In the genomic region with DNA sequence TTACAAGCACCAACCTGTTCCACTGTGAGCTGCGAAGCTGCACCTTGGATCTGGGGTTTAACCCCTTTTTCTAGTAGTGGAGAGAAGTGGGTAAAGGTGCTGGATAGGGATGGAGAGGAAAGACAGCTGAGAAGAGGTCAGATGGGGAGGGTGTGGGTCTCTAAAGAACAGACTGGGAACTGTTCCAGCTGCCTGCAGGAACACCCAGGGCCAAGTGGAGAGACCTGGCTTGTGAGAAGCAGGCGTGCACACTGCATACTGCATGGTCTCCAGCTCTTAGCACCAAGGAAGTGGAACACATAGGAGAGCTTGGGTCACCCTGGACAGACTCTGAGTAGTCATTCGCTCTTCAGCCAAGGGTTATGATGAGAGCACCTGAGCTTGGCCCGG, we compare ENCODE assay signal across 21 cellular contexts. TPM values are rescaled to one million over a fixed set of nuclear protein-coding genes. Genes with fewer than 3 reads are reported as not detected.
DNase-seq lines count a peak whose midpoint lies in the region; ATAC-seq, FAIRE-seq and TF ChIP-seq lines count a peak whose summit lies in the region.
"Had no signal": no experiment of that assay in that cellular context is flagged by ENCODE, and none has a peak within 500 bp of the region (broad histone marks: within the 10 kb centered on the region; RNA-seq: fewer than 3 reads in every experiment).

No MANE protein-coding gene starts in this region.

- DNase-seq in right cardiac atrium (peak in 2 of 3 donors; percentile 4 to 55), right atrium auricular region (ENCODE audit: low spot score) (no peak), HepG2 (ENCODE audit: low spot score) (no peak), upper lobe of right lung (no peak), NCI-H1105 (lab: John Stamatoyannopoulos, UW) (no peak)
- no peak for DNase-seq in activated CD4-positive, alpha-beta T cell treated with anti-CD3 and anti-CD28 coated beads, Interleukin-2, amount 10 ng/mL, durations not matched to agents 7 days and 5 days
- DNase-seq: effector CD4-positive, alpha-beta T cell; heart left ventricle; islet precursor cell; MV-4-11; NCI-H2171; testis; WERI-Rb-1 had no signal

- no peaks in the 10 kb centered on the region for H3K9me3 Mint-ChIP-seq in activated CD4-positive, alpha-beta T cell treated with anti-CD3 and anti-CD28 coated beads, Interleukin-2, amount 10 ng/mL, durations not matched to agents 7 days and 5 days
- H3K9me3 Mint-ChIP-seq: activated T-helper 17 cell treated with anti-CD3 and anti-CD28 coated beads, Interleukin-2, amount 50 U/mL, for 72 hours had no signal

- TF ChIP-seq CTCF in right atrium auricular region (IDR thresholded peaks at IDR 0.05) (no peak), VCaP (conservative IDR thresholded peaks at IDR 0.05) (no peak), HepG2 (CRISPR knock-in tag; IDR thresholded peaks at IDR 0.05) (no peak), upper lobe of right lung (IDR thresholded peaks at IDR 0.05) (no peak)

- H3K79me2 ChIP-seq in HepG2 (ENCODE audit: insufficient read depth, low read length): peaks cover 66% of the 10 kb centered on the region

- no peak overlapping the region for H3K27ac Mint-ChIP-seq in activated CD4-positive, alpha-beta T cell treated with anti-CD3 and anti-CD28 coated beads, Interleukin-2, amount 10 ng/mL, durations not matched to agents 7 days and 5 days
- H3K27ac Mint-ChIP-seq: activated T-helper 17 cell treated with anti-CD3 and anti-CD28 coated beads, Interleukin-2, amount 50 U/mL, for 72 hours had no signal

- CTCF ChIA-PET in HepG2 (lab: Yijun Ruan, JAX; ENCODE audit: low intra/inter-chr PET ratio, low total read pairs): no interaction called here
- CTCF ChIA-PET in activated CD4-positive, alpha-beta T cell treated with anti-CD3 and anti-CD28 coated beads, Interleukin-2, amount 10 ng/mL, durations not matched to agents 7 days and 5 days (lab: Charles Lee): interaction anchor here (0.7 to 1.8 kb wide), 4 partner anchors 17 to 274 kb away, joined by 3 to 4 read pairs (median 4); partner anchors contain the start of gene BCOR

- 64% methylated on average over 4 of the region's 4 CpGs for WGBS in right cardiac atrium
- 90% methylated on average over 2 of the region's 4 CpGs for WGBS in HepG2 (ENCODE audit: low lambda C conversion rate)

- no peak for TF ChIP-seq RAD21 in HepG2 (CRISPR knock-in tag; IDR thresholded peaks at IDR 0.05)

- POLR2A ChIA-PET in HepG2 (lab: Yijun Ruan, JAX): interaction anchor here (0.8 to 2.7 kb wide), 9 partner anchors 12 to 75 kb away, joined by 3 to 13 read pairs (median 6); partner anchors contain the start of gene BCOR
- POLR2A ChIA-PET in activated CD4-positive, alpha-beta T cell treated with anti-CD3 and anti-CD28 coated beads, Interleukin-2, amount 10 ng/mL, durations not matched to agents 7 days and 5 days (lab: Charles Lee): no interaction called here

- H3K4me3 Mint-ChIP-seq in activated CD4-positive, alpha-beta T cell treated with anti-CD3 and anti-CD28 coated beads, Interleukin-2, amount 10 ng/mL, durations not matched to agents 7 days and 5 days: no peak overlapping the region
- H3K4me3 Mint-ChIP-seq: activated T-helper 17 cell treated with anti-CD3 and anti-CD28 coated beads, Interleukin-2, amount 50 U/mL, for 72 hours had no signal

- no TSS peak for BruUV-seq in HepG2 (replicated peaks; lab: Mats Ljungman, UMichigan)

- peaks cover 18% of the 10 kb centered on the region for H3K4me1 ChIP-seq in right cardiac atrium (ENCODE audit: control insufficient read depth, insufficient read depth, low read length)
- H3K4me1 ChIP-seq in right atrium auricular region: peaks cover 0 to 60% of the 10 kb centered on the region in 2 donors
- peaks cover 57% of the 10 kb centered on the region for H3K4me1 ChIP-seq in HepG2 (ENCODE audit: insufficient read depth, low read length)
- peaks cover 10% of the 10 kb centered on the region for H3K4me1 ChIP-seq in upper lobe of right lung

- FAIRE-seq in HepG2 (lab: Jason Lieb, UNC): peak; percentile 28
- FAIRE-seq: D721Med, H54, K562, pancreas had no signal

- peaks cover 21% of the 10 kb centered on the region for H4K20me1 ChIP-seq in HepG2 (ENCODE audit: insufficient read depth, low read length)

- peaks cover 45% of the 10 kb centered on the region for H3K4me1 Mint-ChIP-seq in activated CD4-positive, alpha-beta T cell treated with anti-CD3 and anti-CD28 coated beads, Interleukin-2, amount 10 ng/mL, durations not matched to agents 7 days and 5 days

- ATAC-seq in right cardiac atrium (no peak), HepG2 (no peak), upper lobe of right lung (peak; percentile 25), GM21360 (IDR thresholded peaks at IDR 0.05; ENCODE audit: unreplicated experiment) (no peak)
- ATAC-seq: activated T-helper 17 cell treated with anti-CD3 and anti-CD28 coated beads, Interleukin-2, amount 50 U/mL, for 72 hours; K562; pancreas had no signal

- TF ChIP-seq EP300 in HepG2 (IDR thresholded peaks at IDR 0.05; ENCODE audit: low read depth in 2 of 2, low read length in 2 of 2): no peak
- no peak for TF ChIP-seq EP300 in HepG2 (CRISPR knock-in tag; IDR thresholded peaks at IDR 0.05; ENCODE audit: borderline replicate concordance)

- no peaks in the 10 kb centered on the region for H3K9me3 ChIP-seq in right cardiac atrium (ENCODE audit: control insufficient read depth, low read length)
- no peaks in the 10 kb centered on the region for H3K9me3 ChIP-seq in right atrium auricular region
- H3K9me3 ChIP-seq in HepG2 (ENCODE audit: low read length): no peaks in the 10 kb centered on the region
- no peaks in the 10 kb centered on the region for H3K9me3 ChIP-seq in upper lobe of right lung
- H3K9me3 ChIP-seq: heart left ventricle, pancreas, testis had no signal

- in situ Hi-C loops in HepG2 (cut with HindIII; ENCODE audit: extremely low pct_ligation_motif_present, low pct_unique_long_range_greater_than_20kb): loop anchor here (10.0 kb wide), 1 partner anchor 183 kb away; no protein-coding TSS in a partner anchor

- H2AFZ ChIP-seq in HepG2 (ENCODE audit: low read length): no peak overlapping the region

- no peaks in the 10 kb centered on the region for H3K27me3 ChIP-seq in right cardiac atrium (ENCODE audit: control insufficient read depth, insufficient read depth)
- no peaks in the 10 kb centered on the region for H3K27me3 ChIP-seq in right atrium auricular region
- no peaks in the 10 kb centered on the region for H3K27me3 ChIP-seq in HepG2 (ENCODE audit: control insufficient read depth in 1 of 2, insufficient read depth in 2 of 2, low read length in 2 of 2)
- H3K27me3 ChIP-seq in upper lobe of right lung: no peaks in the 10 kb centered on the region
- H3K27me3 ChIP-seq: testis had no signal

- no peaks in the 10 kb centered on the region for H3K27me3 Mint-ChIP-seq in activated CD4-positive, alpha-beta T cell treated with anti-CD3 and anti-CD28 coated beads, Interleukin-2, amount 10 ng/mL, durations not matched to agents 7 days and 5 days
- H3K27me3 Mint-ChIP-seq: activated T-helper 17 cell treated with anti-CD3 and anti-CD28 coated beads, Interleukin-2, amount 50 U/mL, for 72 hours had no signal

- no peak overlapping the region for H3K4me2 ChIP-seq in HepG2 (ENCODE audit: low read depth, low read length)

- H3K27ac ChIP-seq in right cardiac atrium (ENCODE audit: low read length): no peak overlapping the region
- H3K27ac ChIP-seq in right atrium auricular region: no peak overlapping the region
- H3K27ac ChIP-seq in VCaP: peak overlapping the region; percentile 82; the same call in 1 of the 2 replicates
- H3K27ac ChIP-seq in HepG2 (ENCODE audit: extremely low read length, insufficient read depth, low read length): peak overlapping the region; percentile 76
- no peak overlapping the region for H3K27ac ChIP-seq in upper lobe of right lung
- H3K27ac ChIP-seq: cardiac muscle cell, heart left ventricle, pancreas, testis, WERI-Rb-1 had no signal

- intact Hi-C loops in right cardiac atrium (cut with DNase I) (loop anchor here in 1 of 4 donors (10.0 kb wide), 1 partner anchor 183 kb away; no protein-coding TSS in a partner anchor), HepG2 (cut with micrococcal nuclease; ENCODE audit: unreplicated experiment) (loop anchor here (5.0 kb wide), 2 partner anchors 76 to 91 kb away; no protein-coding TSS in a partner anchor), upper lobe of right lung (cut with DNase I) (no loop called here)

- H3K36me3 ChIP-seq in right atrium auricular region (no peaks in the 10 kb centered on the region), HepG2 (replicated peaks in 1 of 2; ENCODE audit: control insufficient read depth in 1 of 2, insufficient read depth in 2 of 2, low read length in 2 of 2) (peaks cover 0 to 6% of the 10 kb centered on the region in 2 experiments; a peak in 2 of 5 replicates), upper lobe of right lung (no peaks in the 10 kb centered on the region)
- H3K36me3 ChIP-seq: pancreas had no signal

- H3K36me3 Mint-ChIP-seq in activated CD4-positive, alpha-beta T cell treated with anti-CD3 and anti-CD28 coated beads, Interleukin-2, amount 10 ng/mL, durations not matched to agents 7 days and 5 days (ENCODE audit: low read depth): peaks cover 9% of the 10 kb centered on the region

- no peak for TF ChIP-seq POLR2A in HepG2 (IDR thresholded peaks at IDR 0.05; ENCODE audit: insufficient read depth in 1 of 2, low read depth in 2 of 2, low read length in 2 of 2)

- no peak overlapping the region for H3K9ac ChIP-seq in HepG2 (ENCODE audit: insufficient read depth, low read depth, low read length)

- H3K4me3 ChIP-seq in right cardiac atrium (ENCODE audit: low read length) (no peak overlapping the region), right atrium auricular region (no peak overlapping the region), HepG2 (replicated peaks in 1 of 3; ENCODE audit: insufficient read depth in 1 of 3, low read depth in 2 of 3, low read length in 3 of 3) (no peak overlapping the region), upper lobe of right lung (no peak overlapping the region)
- H3K4me3 ChIP-seq: cardiac muscle cell, heart left ventricle, K562, pancreas, testis had no signal

RNA-seq across cellular contexts. Expression of gene BCOR, which starts 16.1 kb away (rescaled TPM):
- total RNA-seq in right cardiac atrium (10 to 100 TPM; 18.1 to 30.1 (median 20.5) TPM), right atrium auricular region (10 to 100 TPM; 24.3 to 37.1 TPM), HepG2 (2016; rRNA removed; fragmentation: Illumina TruSeq; extraction: Trizol) (15.2 and 18.6 TPM in 2 replicates), upper lobe of right lung (26.1 TPM)
- polyA plus RNA-seq in right cardiac atrium (11.1 TPM), HepG2 (2011; rRNA removed) (14.3 and 15.2 TPM in 2 replicates)
- total RNA-seq in HepG2 (2016; cell fraction: cytosol; rRNA removed; fragmentation: Illumina TruSeq; extraction: Trizol; ENCODE audit: low read depth): 3.2 and 4.8 TPM in 2 replicates
- 13.9 and 15.9 TPM in 2 replicates for total RNA-seq in HepG2 (2016; cell fraction: insoluble cytoplasmic fraction; rRNA removed; fragmentation: Illumina TruSeq; extraction: Trizol)
- 7.4 and 7.6 TPM in 2 replicates for total RNA-seq in HepG2 (2016; cell fraction: membrane; rRNA removed; fragmentation: Illumina TruSeq; extraction: Trizol)
- total RNA-seq in HepG2 (2016; cell fraction: nucleus; rRNA removed; fragmentation: Illumina TruSeq; extraction: Trizol): 18.8 and 25.8 TPM in 2 replicates
- polyA plus RNA-seq in HepG2 (2011; cell fraction: cytosol; rRNA removed): 11.5 and 13.8 TPM in 2 replicates
- 30.4 and 30.6 TPM in 2 replicates for polyA plus RNA-seq in HepG2 (2011; cell fraction: nucleus; rRNA removed)
- polyA plus RNA-seq in HepG2 (2012): 27.3 and 29.3 TPM in 2 replicates
- polyA plus RNA-seq in HepG2 (2016; cell fraction: cytosol; fragmentation: Illumina TruSeq; extraction: Trizol; ENCODE audit: low read depth): 1.2 and 1.3 TPM in 2 replicates
- 17.4 and 18.4 TPM in 2 replicates for polyA plus RNA-seq in HepG2 (2016; cell fraction: insoluble cytoplasmic fraction; fragmentation: Illumina TruSeq; extraction: Trizol; ENCODE audit: low read depth)
- polyA plus RNA-seq in HepG2 (2016; cell fraction: membrane; fragmentation: Illumina TruSeq; extraction: Trizol; ENCODE audit: low read depth): 1.3 and 1.9 TPM in 2 replicates
- polyA plus RNA-seq in HepG2 (2016; cell fraction: nucleus; fragmentation: Illumina TruSeq; extraction: Trizol; ENCODE audit: insufficient read depth, low read depth): 27.4 and 28.9 TPM in 2 replicates
- polyA minus RNA-seq in HepG2 (2011; rRNA and poly(A)+ RNA removed; ENCODE audit: low replicate concordance): 18.3 and 32.5 TPM in 2 replicates
- polyA minus RNA-seq in HepG2 (2011; cell fraction: cytosol; rRNA and poly(A)+ RNA removed): 40.3 and 40.4 TPM in 2 replicates
- 31.8 TPM in 2 replicates for polyA minus RNA-seq in HepG2 (2011; cell fraction: nucleus; rRNA and poly(A)+ RNA removed)
- total RNA-seq in activated CD4-positive, alpha-beta T cell treated with anti-CD3 and anti-CD28 coated beads, Interleukin-2, amount 10 ng/mL, durations not matched to agents 7 days and 5 days: 10 to 100 TPM; 53.1 to 54.9 TPM

Comparison
In these comparisons a context has a peak if more than half of its experiments do, and no peak if none do; other contexts are left out.
1. DNase-seq: peak in right cardiac atrium (2 of 3); none in right atrium auricular region (single experiment), HepG2 (single experiment), upper lobe of right lung (single experiment), NCI-H1105 (single experiment) and activated CD4-positive, alpha-beta T cell treated with anti-CD3 and anti-CD28 coated beads, Interleukin-2, amount 10 ng/mL, durations not matched to agents 7 days and 5 days (single experiment).
2. H3K27ac ChIP-seq: peak in VCaP (single experiment) and HepG2 (single experiment); none in right cardiac atrium (single experiment), right atrium auricular region (0 of 2) and upper lobe of right lung (single experiment).